8 cellular contexts compared by ENCODE assay signal in genomic region chr9:91775011-91775707, GRCh38.
DNase-seq lines count a peak whose midpoint lies in the region; ATAC-seq, FAIRE-seq and TF ChIP-seq lines count a peak whose summit lies in the region.

No MANE protein-coding gene starts in this region.

- no peak for FAIRE-seq in RCC 7860 (lab: Jason Lieb, UNC)

- no peaks in the 10 kb centered on the region for H3K9me3 Mint-ChIP-seq in activated T-helper 17 cell treated with anti-CD3 and anti-CD28 coated beads, Interleukin-2, amount 50 U/mL, for 72 hours

- no peak overlapping the region for H3K4me3 Mint-ChIP-seq in activated T-helper 17 cell treated with anti-CD3 and anti-CD28 coated beads, Interleukin-2, amount 50 U/mL, for 72 hours

- intact Hi-C loops in uterus (cut with DNase I; ENCODE audit: low total_unique reads): loop anchor here (5.0 kb wide), 1 partner anchor 172 kb away; no protein-coding TSS in a partner anchor

- no peak overlapping the region for H2BK12ac ChIP-seq in trophoblast cell (ENCODE audit: low read length)

- DNase-seq in ELF-1 (ENCODE audit: low read depth, low spot score) (peak; percentile 86), HL-60 (ENCODE audit: low read depth in 1 of 2, low spot score in 1 of 2) (peak; percentile 37 to 79), RCC 7860 (ENCODE audit: low spot score) (peak; percentile 44), foreskin melanocyte (peak; percentile 10), trophoblast cell (peak; percentile 32 to 59), uterus (peak; percentile 68 to 74)

- H3K27me3 Mint-ChIP-seq in activated T-helper 17 cell treated with anti-CD3 and anti-CD28 coated beads, Interleukin-2, amount 50 U/mL, for 72 hours: peaks cover 14% of the 10 kb centered on the region

- no peak overlapping the region for H3K4me2 ChIP-seq in trophoblast cell (ENCODE audit: low read length)

- no peaks in the 10 kb centered on the region for H3K79me1 ChIP-seq in trophoblast cell (ENCODE audit: low read length)

- peak overlapping the region; percentile 63 for H3K27ac ChIP-seq in HL-60 (replicated peaks)
- no peak overlapping the region for H3K27ac ChIP-seq in trophoblast cell (ENCODE audit: low read depth, low read length)
- no peak overlapping the region for H3K27ac ChIP-seq in uterus

- H3K9me3 ChIP-seq in trophoblast cell (ENCODE audit: insufficient read depth, low read depth, low read length): no peaks in the 10 kb centered on the region
- no peaks in the 10 kb centered on the region for H3K9me3 ChIP-seq in uterus

- H2BK120ac ChIP-seq in trophoblast cell (ENCODE audit: insufficient read depth, low read length, poor library complexity): no peak overlapping the region

- H3K4ac ChIP-seq in trophoblast cell (ENCODE audit: low read depth, low read length): no peak overlapping the region

- H3K27me3 ChIP-seq in HL-60 (ENCODE audit: insufficient read depth, poor library complexity, severe bottlenecking) (no peaks in the 10 kb centered on the region), trophoblast cell (ENCODE audit: insufficient read depth, low read length) (no peaks in the 10 kb centered on the region), uterus (no peaks in the 10 kb centered on the region)

- TF ChIP-seq POLR2A in uterus (IDR thresholded peaks at IDR 0.05): no peak

- H3K36me3 ChIP-seq in trophoblast cell (ENCODE audit: control insufficient read depth in 1 of 2, insufficient read depth in 2 of 2, low read length in 2 of 2) (no peaks in the 10 kb centered on the region), uterus (no peaks in the 10 kb centered on the region)

- H2BK5ac ChIP-seq in trophoblast cell (ENCODE audit: low read depth, low read length, poor library complexity): no peak overlapping the region

- H3K4me1 ChIP-seq in trophoblast cell (ENCODE audit: control insufficient read depth in 1 of 2, insufficient read depth in 2 of 2, low read length in 2 of 2) (no peaks in the 10 kb centered on the region), uterus (peaks cover 0 to 5% of the 10 kb centered on the region in 2 donors)

- TF ChIP-seq CTCF in HL-60 (IDR thresholded peaks at IDR 0.05; ENCODE audit: insufficient read depth, low read length): peak; percentile 38
- peak; percentile 73 to 91 (median 82) for TF ChIP-seq CTCF in uterus (IDR thresholded peaks at IDR 0.05)

- no CpG with 5 or more reads among the region's 9 CpGs for WGBS in trophoblast cell (ENCODE audit: extremely low coverage, insufficient coverage, insufficient read length)

- H3K4me3 ChIP-seq in HL-60 (replicated peaks; ENCODE audit: insufficient read depth, low read length) (no peak overlapping the region), trophoblast cell (ENCODE audit: low read depth, low read length) (no peak overlapping the region), uterus (no peak overlapping the region)

- no peak overlapping the region for H3K14ac ChIP-seq in trophoblast cell (ENCODE audit: low read length)

- no peak overlapping the region for H3K18ac ChIP-seq in trophoblast cell (ENCODE audit: low read length)

- peak; percentile 67 for ATAC-seq in activated T-helper 17 cell treated with anti-CD3 and anti-CD28 coated beads, Interleukin-2, amount 50 U/mL, for 72 hours (replicated peaks)
- ATAC-seq in GM21367 (IDR thresholded peaks at IDR 0.05; ENCODE audit: unreplicated experiment): no peak

- no peak overlapping the region for H4K91ac ChIP-seq in trophoblast cell (ENCODE audit: low read depth, low read length)

- no peak overlapping the region for H2AFZ ChIP-seq in trophoblast cell (ENCODE audit: insufficient read depth, low read length, poor library complexity)

- no peaks in the 10 kb centered on the region for H3K4me1 Mint-ChIP-seq in activated T-helper 17 cell treated with anti-CD3 and anti-CD28 coated beads, Interleukin-2, amount 50 U/mL, for 72 hours

- H3K36me3 Mint-ChIP-seq in activated T-helper 17 cell treated with anti-CD3 and anti-CD28 coated beads, Interleukin-2, amount 50 U/mL, for 72 hours (ENCODE audit: low read depth): no peaks in the 10 kb centered on the region

- no peak overlapping the region for H4K8ac ChIP-seq in trophoblast cell (ENCODE audit: low read depth, low read length)

- H3K27ac Mint-ChIP-seq in activated T-helper 17 cell treated with anti-CD3 and anti-CD28 coated beads, Interleukin-2, amount 50 U/mL, for 72 hours: no peak overlapping the region

- no peak overlapping the region for H2AK5ac ChIP-seq in trophoblast cell (ENCODE audit: low read length)

- no peaks in the 10 kb centered on the region for H3K79me2 ChIP-seq in trophoblast cell (ENCODE audit: control insufficient read depth, insufficient read depth, low read length, poor library complexity)

- H3K9ac ChIP-seq in trophoblast cell (ENCODE audit: low read length): no peak overlapping the region

- H4K12ac ChIP-seq in trophoblast cell (ENCODE audit: low read depth, low read length): no peak overlapping the region

- H3K23ac ChIP-seq in trophoblast cell (ENCODE audit: low read length): no peak overlapping the region

Comparison
In these comparisons a context has a peak if more than half of its experiments do, and no peak if none do; other contexts are left out.
1. DNase-seq: peak in every context shown above with its lines; median percentile 86 in ELF-1; 71 in uterus; 58 in HL-60; 46 in trophoblast cell; 44 in RCC 7860; 10 in foreskin melanocyte.